ENCODE assay signal across 21 cellular contexts in the genomic region with DNA sequence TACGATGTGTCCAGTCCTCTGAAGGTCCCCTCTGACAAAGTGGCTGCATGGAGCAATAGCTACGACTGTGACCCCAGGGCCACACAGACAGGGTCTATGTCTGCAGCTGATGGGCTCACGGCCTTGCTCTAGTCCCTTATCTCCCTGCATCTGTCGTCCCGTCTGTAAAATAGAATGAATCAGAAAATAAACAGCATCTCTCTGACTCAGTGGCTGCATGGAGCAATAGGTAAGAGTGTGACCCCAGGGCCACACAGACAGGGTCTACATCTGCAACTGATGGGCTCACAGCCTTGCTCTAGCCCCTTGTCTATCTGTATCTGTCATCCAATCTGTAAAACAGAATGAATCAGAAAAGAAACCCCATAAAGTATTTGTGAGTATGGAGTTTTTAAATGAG.
"Had no signal": no experiment of that assay in that cellular context is flagged by ENCODE, and none has a peak within 500 bp of the region (broad histone marks: within the 10 kb centered on the region; RNA-seq: fewer than 3 reads in every experiment).

No MANE protein-coding gene starts in this region.

- H3K36me3 ChIP-seq: adrenal gland, gastrocnemius medialis, left ventricle myocardium inferior, tibial nerve had no signal

- ATAC-seq: gastrocnemius medialis; stimulated activated naive CD8-positive, alpha-beta T cell treated with anti-CD3 and anti-CD28 coated beads, Interleukin-15, Interleukin-2, amounts not matched to agents 100 U/mL and 50 U/mL, for 24 hours had no signal

- FAIRE-seq: urothelium cell line had no signal

- DNase-seq: activated CD4-positive, alpha-beta T cell treated with anti-CD3 and anti-CD28 coated beads, Interleukin-2, amount 50 U/mL, for 1 hour; activated CD8-positive, alpha-beta memory T cell treated with anti-CD3 and anti-CD28 coated beads for 24 hours; activated CD8-positive, alpha-beta memory T cell treated with anti-CD3 and anti-CD28 coated beads, Interleukin-2, amount 50 U/mL, for 48 hours; activated effector memory CD4-positive, alpha-beta T cell treated with Interleukin-2 at 50 U/mL for 16 hours; activated naive CD4-positive, alpha-beta T cell treated with anti-CD3 and anti-CD28 coated beads, Interleukin-2, amount 50 U/mL, for 16 hours; activated T-cell treated with anti-CD3 and anti-CD28 coated beads, Interleukin-2, amount 50 U/mL, for 48 hours; adrenal gland; dorsolateral prefrontal cortex; gastrocnemius medialis; head of caudate nucleus; kidney glomerular epithelial cell; left ventricle myocardium inferior; retina; stimulated activated CD4-positive, alpha-beta T cell treated with anti-CD3 and anti-CD28 coated beads, Interleukin-12 subunit alpha, Interleukin-12 subunit beta, amount 100 ng/mL, for 4 hours; stimulated activated CD4-positive, alpha-beta T cell treated with anti-CD3 and anti-CD28 coated beads, Interleukin-1b, Interleukin-23, amount 100 ng/mL, for 48 hours; stimulated activated CD8-positive, alpha-beta memory T cell treated with anti-CD3 and anti-CD28 coated beads, Interleukin-4, amount 100 ng/mL, for 48 hours; stimulated activated naive CD8-positive, alpha-beta T cell treated with anti-CD3 and anti-CD28 coated beads, Interleukin-15, Interleukin-2, amounts not matched to agents 100 U/mL and 50 U/mL, for 24 hours; substantia nigra had no signal

- H3K4me1 ChIP-seq: adrenal gland, gastrocnemius medialis, tibial nerve had no signal

- H3K4me3 ChIP-seq: adrenal gland, dorsolateral prefrontal cortex, gastrocnemius medialis, left ventricle myocardium inferior, tibial nerve had no signal

- H3K9me3 ChIP-seq: adrenal gland, gastrocnemius medialis, tibial nerve had no signal

- H3K27ac ChIP-seq: adrenal gland, dorsolateral prefrontal cortex, epithelial cell of prostate, gastrocnemius medialis, left ventricle myocardium inferior, tibial nerve had no signal
